In genomic region chr16:20102021-20102420, GRCh38 we compare ENCODE assay signal across 31 cellular contexts. TPM values are rescaled to one million over a fixed set of nuclear protein-coding genes. Genes with fewer than 3 reads are reported as not detected.
"Had no signal": no experiment of that assay in that cellular context is flagged by ENCODE, and none has a peak within 500 bp of the region (broad histone marks: within the 10 kb centered on the region; RNA-seq: fewer than 3 reads in every experiment).

No MANE protein-coding gene starts in this region.

- H3K4me1 ChIP-seq: suprapubic skin, testis, thyroid gland, tibial artery, tibial nerve, transverse colon, upper lobe of left lung, upper lobe of right lung, uterus, vagina had no signal

- H3K36me3 Mint-ChIP-seq: stimulated activated effector memory CD8-positive, alpha-beta T cell treated with anti-CD3 and anti-CD28 coated beads, Interleukin-12 subunit alpha, Interleukin-12 subunit beta, amount 100 ng/mL, for 72 hours; stimulated activated memory B cell treated with anti-CD40 and anti-IgM and Interleukin-4, amounts not matched to agents 10 μg/mL and 1 μg/mL and 100 μg/mL, for 72 hours; stimulated activated naive B cell treated with anti-CD40 and anti-IgM and Interleukin-4, amounts not matched to agents 10 μg/mL and 1 μg/mL and 100 μg/mL, for 72 hours; type B pancreatic cell had no signal

- H3K36me3 ChIP-seq: suprapubic skin, thoracic aorta, thyroid gland, tibial artery, tibial nerve, transverse colon, upper lobe of left lung, upper lobe of right lung, uterus, vagina had no signal

- H3K4me1 Mint-ChIP-seq: stimulated activated effector memory CD8-positive, alpha-beta T cell treated with anti-CD3 and anti-CD28 coated beads, Interleukin-12 subunit alpha, Interleukin-12 subunit beta, amount 100 ng/mL, for 72 hours; stimulated activated memory B cell treated with anti-CD40 and anti-IgM and Interleukin-4, amounts not matched to agents 10 μg/mL and 1 μg/mL and 100 μg/mL, for 72 hours; stimulated activated naive B cell treated with anti-CD40 and anti-IgM and Interleukin-4, amounts not matched to agents 10 μg/mL and 1 μg/mL and 100 μg/mL, for 72 hours; stimulated activated naive CD8-positive, alpha-beta T cell treated with anti-CD3 and anti-CD28 coated beads, Interleukin-15, amount 100 ng/mL, for 72 hours had no signal

- DNase-seq: stimulated activated CD4-positive, alpha-beta T cell treated with anti-CD3 and anti-CD28 coated beads, Interleukin-2, amount 100 ng/mL, for 48 hours; stimulated activated CD4-positive, alpha-beta T cell treated with anti-CD3 and anti-CD28 coated beads, Interleukin-4, amount 100 ng/mL, for 1 hour; stimulated activated CD4-positive, alpha-beta T cell treated with anti-CD3 and anti-CD28 coated beads, Interleukin-4, amount 100 ng/mL, for 24 hours; stimulated activated CD4-positive, alpha-beta T cell treated with anti-CD3 and anti-CD28 coated beads, Interleukin-4, amount 100 ng/mL, for 4 hours; stimulated activated CD8-positive, alpha-beta memory T cell treated with anti-CD3 and anti-CD28 coated beads, Interleukin-4, amount 100 ng/mL, for 48 hours; stimulated activated naive B cell treated with anti-CD40 and anti-IgM and Interleukin-4, amounts not matched to agents 10 μg/mL and 1 μg/mL and 100 μg/mL, for 72 hours; stimulated activated naive CD4-positive, alpha-beta T cell; stimulated activated naive CD4-positive, alpha-beta T cell treated with Interleukin-2 at 50 U/mL for 16 hours; stimulated activated naive CD8-positive, alpha-beta T cell treated with anti-CD3 and anti-CD28 coated beads, Interleukin-15, amount 100 ng/mL, for 72 hours; stimulated activated naive CD8-positive, alpha-beta T cell treated with anti-CD3 and anti-CD28 coated beads, Interleukin-15, Interleukin-2, amounts not matched to agents 100 U/mL and 50 U/mL, for 24 hours; substantia nigra; testis; thyroid gland; tibial artery; transverse colon; trophoblast cell; upper lobe of left lung; upper lobe of right lung; uterus had no signal

- H3K27me3 ChIP-seq: suprapubic skin, testis, thyroid gland, tibial artery, tibial nerve, transverse colon, upper lobe of left lung, upper lobe of right lung, uterus, vagina had no signal

- H3K4me3 Mint-ChIP-seq: stimulated activated effector memory CD8-positive, alpha-beta T cell treated with anti-CD3 and anti-CD28 coated beads, Interleukin-12 subunit alpha, Interleukin-12 subunit beta, amount 100 ng/mL, for 72 hours; stimulated activated memory B cell treated with anti-CD40 and anti-IgM and Interleukin-4, amounts not matched to agents 10 μg/mL and 1 μg/mL and 100 μg/mL, for 72 hours; stimulated activated naive B cell treated with anti-CD40 and anti-IgM and Interleukin-4, amounts not matched to agents 10 μg/mL and 1 μg/mL and 100 μg/mL, for 72 hours; stimulated activated naive CD8-positive, alpha-beta T cell treated with anti-CD3 and anti-CD28 coated beads, Interleukin-15, amount 100 ng/mL, for 72 hours; stimulated activated naive CD8-positive, alpha-beta T cell treated with anti-CD3 and anti-CD28 coated beads, Interleukin-15, Interleukin-2, amounts not matched to agents 100 ng/mL and 50 ng/mL, for 24 hours; type B pancreatic cell had no signal

- H3K9me3 ChIP-seq: suprapubic skin, testis, thoracic aorta, thyroid gland, tibial artery, tibial nerve, transverse colon, upper lobe of left lung, upper lobe of right lung, uterus, vagina had no signal

- H3K4me3 ChIP-seq: suprapubic skin, testis, thoracic aorta, thyroid gland, tibial artery, tibial nerve, transverse colon, upper lobe of left lung, upper lobe of right lung, uterus, vagina had no signal

- FAIRE-seq: urothelium cell line had no signal

- H3K27me3 Mint-ChIP-seq: stimulated activated memory B cell treated with anti-CD40 and anti-IgM and Interleukin-4, amounts not matched to agents 10 μg/mL and 1 μg/mL and 100 μg/mL, for 72 hours; stimulated activated naive CD8-positive, alpha-beta T cell treated with anti-CD3 and anti-CD28 coated beads, Interleukin-15, amount 100 ng/mL, for 72 hours; stimulated activated naive CD8-positive, alpha-beta T cell treated with anti-CD3 and anti-CD28 coated beads, Interleukin-15, Interleukin-2, amounts not matched to agents 100 ng/mL and 50 ng/mL, for 24 hours had no signal

- H3K27ac Mint-ChIP-seq: stimulated activated effector memory CD8-positive, alpha-beta T cell treated with anti-CD3 and anti-CD28 coated beads, Interleukin-12 subunit alpha, Interleukin-12 subunit beta, amount 100 ng/mL, for 72 hours; stimulated activated memory B cell treated with anti-CD40 and anti-IgM and Interleukin-4, amounts not matched to agents 10 μg/mL and 1 μg/mL and 100 μg/mL, for 72 hours; stimulated activated naive B cell treated with anti-CD40 and anti-IgM and Interleukin-4, amounts not matched to agents 10 μg/mL and 1 μg/mL and 100 μg/mL, for 72 hours; stimulated activated naive CD8-positive, alpha-beta T cell treated with anti-CD3 and anti-CD28 coated beads, Interleukin-15, amount 100 ng/mL, for 72 hours; stimulated activated naive CD8-positive, alpha-beta T cell treated with anti-CD3 and anti-CD28 coated beads, Interleukin-15, Interleukin-2, amounts not matched to agents 100 ng/mL and 50 ng/mL, for 24 hours; type B pancreatic cell had no signal

- ATAC-seq: stimulated activated effector memory CD8-positive, alpha-beta T cell treated with anti-CD3 and anti-CD28 coated beads, Interleukin-12 subunit alpha, Interleukin-12 subunit beta, amount 100 ng/mL, for 72 hours; stimulated activated memory B cell treated with anti-CD40 and anti-IgM and Interleukin-4, amounts not matched to agents 10 μg/mL and 1 μg/mL and 100 μg/mL, for 72 hours; stimulated activated naive B cell treated with anti-CD40 and anti-IgM and Interleukin-4, amounts not matched to agents 10 μg/mL and 1 μg/mL and 100 μg/mL, for 72 hours; stimulated activated naive CD8-positive, alpha-beta T cell treated with anti-CD3 and anti-CD28 coated beads, Interleukin-15, amount 100 ng/mL, for 72 hours; stimulated activated naive CD8-positive, alpha-beta T cell treated with anti-CD3 and anti-CD28 coated beads, Interleukin-15, Interleukin-2, amounts not matched to agents 100 U/mL and 50 U/mL, for 24 hours; upper lobe of right lung had no signal

- H3K27ac ChIP-seq: suprapubic skin, testis, thoracic aorta, thyroid gland, tibial artery, tibial nerve, transverse colon, upper lobe of left lung, upper lobe of right lung, uterus, vagina had no signal

- H3K9me3 Mint-ChIP-seq: stimulated activated effector memory CD8-positive, alpha-beta T cell treated with anti-CD3 and anti-CD28 coated beads, Interleukin-12 subunit alpha, Interleukin-12 subunit beta, amount 100 ng/mL, for 72 hours; type B pancreatic cell had no signal

RNA-seq across cellular contexts. Expression of gene GPR139, which starts 28.3 kb away (rescaled TPM):
- total RNA-seq: subcutaneous adipose tissue, suprapubic skin, testis, thoracic aorta, thyroid gland, tibial nerve, transverse colon, upper lobe of left lung, upper lobe of right lung, ureter, urinary bladder, uterus, vagina had no signal
- polyA plus RNA-seq: urinary bladder had no signal
